15 cellular contexts compared by ENCODE assay signal in genomic region chr4:181261279-181261678, GRCh38.
DNase-seq lines count a peak whose midpoint lies in the region; ATAC-seq, FAIRE-seq and TF ChIP-seq lines count a peak whose summit lies in the region.
"Had no signal": no experiment of that assay in that cellular context is flagged by ENCODE, and none has a peak within 500 bp of the region (broad histone marks: within the 10 kb centered on the region; RNA-seq: fewer than 3 reads in every experiment).

No MANE protein-coding gene starts in this region.

- H3K4me3 Mint-ChIP-seq in WTC11, result no peak overlapping the region

- no peak for TF ChIP-seq CTCF in WTC11 (IDR thresholded peaks at IDR 0.05)

- CTCF ChIA-PET in WTC11 (lab: Charles Lee), result interaction anchor here (0.6 to 1.9 kb wide), 7 partner anchors 34 to 597 kb away, joined by 3 to 18 read pairs (median 3); no protein-coding TSS in a partner anchor

- FAIRE-seq in HTR-8/SVneo (lab: Jason Lieb, UNC), result no peak
- FAIRE-seq: G401.6 had no signal

- peaks cover 7% of the 10 kb centered on the region for H3K9me3 Mint-ChIP-seq in WTC11

- H3K36me3 Mint-ChIP-seq in WTC11, result no peaks in the 10 kb centered on the region

- peak; percentile 32 for DNase-seq in COR-L47 (lab: John Stamatoyannopoulos, UW)
- DNase-seq in HTR-8/SVneo (ENCODE audit: insufficient read length, low spot score), result peak; percentile 18
- DNase-seq in WTC11 (ENCODE audit: low spot score), result no peak
- peak; percentile 3 for DNase-seq in myocyte (ENCODE audit: low read depth)
- no peak for DNase-seq in SIG-M5 treated with dmso at 0.1 percent for 504 hours (lab: John Stamatoyannopoulos, UW; ENCODE audit: unreplicated experiment)
- DNase-seq: activated CD4-positive, CD25-positive, alpha-beta regulatory T cell; activated effector memory CD4-positive, alpha-beta T cell treated with anti-CD3 and anti-CD28 coated beads, Interleukin-2, amount 50 U/mL, for 16 hours; effector memory CD4-positive, alpha-beta T cell; kidney glomerular epithelial cell; PC-9; sigmoid colon had no signal

- H3K4me1 Mint-ChIP-seq in WTC11, result peaks cover 40% of the 10 kb centered on the region

- no peak overlapping the region for H3K27ac Mint-ChIP-seq in WTC11

- peak; percentile 75 for ATAC-seq in WTC11
- ATAC-seq in GM21526 (IDR thresholded peaks at IDR 0.05; ENCODE audit: low FRiP score, unreplicated experiment), result no peak
- no peak for ATAC-seq in HG02870 (IDR thresholded peaks at IDR 0.05; ENCODE audit: unreplicated experiment)
- ATAC-seq in GM19455 (IDR thresholded peaks at IDR 0.05; ENCODE audit: unreplicated experiment), result no peak

- POLR2A ChIA-PET in WTC11 (lab: Charles Lee), result no interaction called here

- no peaks in the 10 kb centered on the region for H3K27me3 Mint-ChIP-seq in WTC11 (ENCODE audit: low read depth)

TF ChIP-seq in WTC11, 78 proteins besides CTCF, POLR2A, EP300 and RAD21:
- no peak for TF ChIP-seq MXD4 (CRISPR knock-in tag; IDR thresholded peaks at IDR 0.05; ENCODE audit: borderline replicate concordance)
- no peak for TF ChIP-seq TP53 (CRISPR knock-in tag; IDR thresholded peaks at IDR 0.05)
- TF ChIP-seq ZNF317 (CRISPR knock-in tag; IDR thresholded peaks at IDR 0.05; ENCODE audit: borderline replicate concordance, low read depth), result no peak
- no peak for TF ChIP-seq ZNF121 (CRISPR knock-in tag; IDR thresholded peaks at IDR 0.05)
- no peak for TF ChIP-seq PREB (CRISPR knock-in tag; IDR thresholded peaks at IDR 0.05; ENCODE audit: borderline replicate concordance)
- TF ChIP-seq IRF1 (CRISPR knock-in tag; IDR thresholded peaks at IDR 0.05), result no peak
- no peak for TF ChIP-seq CBFB (CRISPR knock-in tag; IDR thresholded peaks at IDR 0.05; ENCODE audit: low read depth)
- TF ChIP-seq SOX15 (CRISPR knock-in tag; IDR thresholded peaks at IDR 0.05), result no peak
- no peak for TF ChIP-seq HMGXB4 (CRISPR knock-in tag; IDR thresholded peaks at IDR 0.05)
- no peak for TF ChIP-seq ZMAT4 (CRISPR knock-in tag; IDR thresholded peaks at IDR 0.05)
- TF ChIP-seq PRDM15 (CRISPR knock-in tag; IDR thresholded peaks at IDR 0.05), result no peak
- TF ChIP-seq ATF2 (CRISPR knock-in tag; IDR thresholded peaks at IDR 0.05; ENCODE audit: borderline replicate concordance, low read depth), result no peak

Comparison
In these comparisons a context has a peak if more than half of its experiments do, and no peak if none do; other contexts are left out.
1. DNase-seq: peak in COR-L47 (single experiment), HTR-8/SVneo (single experiment) and myocyte (single experiment); none in WTC11 (single experiment) and SIG-M5 treated with dmso at 0.1 percent for 504 hours (single experiment).